In genomic region chr11:121481484-121482230, GRCh38 we compare ENCODE assay signal across 8 cellular contexts. TPM values are rescaled to one million over a fixed set of nuclear protein-coding genes. Genes with fewer than 3 reads are reported as not detected.
A peak's percentile ranks its signal among the peaks of the same experiment; 100 is the strongest.
DNase-seq lines count a peak whose midpoint lies in the region; ATAC-seq and TF ChIP-seq lines count a peak whose summit lies in the region.
"Not testable (repeated sequence)": the region's sequence is repeated elsewhere in the genome, so short reads cannot be mapped to it uniquely, and the experiment has no call there.

No MANE protein-coding gene starts in this region.

- not testable (repeated sequence) for H3K9me3 ChIP-seq in DND-41 (ENCODE audit: insufficient read depth, low read length, severe bottlenecking)

- not testable (repeated sequence) for H3K9me3 Mint-ChIP-seq in activated CD8-positive, alpha-beta T cell treated with anti-CD3 and anti-CD28 coated beads for 36 hours

- H3K4me3 Mint-ChIP-seq in activated CD8-positive, alpha-beta T cell treated with anti-CD3 and anti-CD28 coated beads for 36 hours, result peak overlapping the region; percentile 75

- peak overlapping the region; percentile 65 for H3K9ac ChIP-seq in DND-41 (ENCODE audit: low read depth, low read length)

- H3K79me2 ChIP-seq in DND-41 (ENCODE audit: insufficient read depth, low read length), result peaks cover 23% of the 10 kb centered on the region

- not testable (repeated sequence) for H3K27me3 Mint-ChIP-seq in activated CD8-positive, alpha-beta T cell treated with anti-CD3 and anti-CD28 coated beads for 36 hours

- H3K4me2 ChIP-seq in DND-41 (ENCODE audit: insufficient read depth, low read length), result peak overlapping the region; percentile 62

- H3K4me1 ChIP-seq in DND-41 (ENCODE audit: insufficient read depth, low read length), result peaks cover 57% of the 10 kb centered on the region

- peak overlapping the region; percentile 99 for H3K27ac ChIP-seq in DND-41 (ENCODE audit: low read length)

- intact Hi-C loops in activated CD8-positive, alpha-beta T cell treated with anti-CD3 and anti-CD28 coated beads for 36 hours (cut with micrococcal nuclease), result loop anchor here (2.0 kb wide), 1 partner anchor 17 kb away; no protein-coding TSS in a partner anchor

- POLR2A ChIA-PET in activated CD8-positive, alpha-beta T cell treated with anti-CD3 and anti-CD28 coated beads for 36 hours (lab: Charles Lee), result interaction anchor here (0.6 to 1.6 kb wide), 5 partner anchors 10 to 167 kb away, joined by 3 to 9 read pairs (median 3); no protein-coding TSS in a partner anchor

- not testable (repeated sequence) for TF ChIP-seq CTCF in DND-41 (IDR thresholded peaks at IDR 0.05; ENCODE audit: borderline replicate concordance, extremely low read depth, low read length, poor library complexity, severe bottlenecking); activated CD8-positive, alpha-beta T cell treated with anti-CD3 and anti-CD28 coated beads for 36 hours (IDR thresholded peaks at IDR 0.05)

- H3K36me3 Mint-ChIP-seq in activated CD8-positive, alpha-beta T cell treated with anti-CD3 and anti-CD28 coated beads for 36 hours (ENCODE audit: low read depth), result peaks cover 36% of the 10 kb centered on the region

- peak overlapping the region; percentile 94 for H3K27ac Mint-ChIP-seq in activated CD8-positive, alpha-beta T cell treated with anti-CD3 and anti-CD28 coated beads for 36 hours

- H3K27me3 ChIP-seq in DND-41 (ENCODE audit: insufficient read depth, low read length, poor library complexity), result not testable (repeated sequence)

- ATAC-seq in DND-41 (ENCODE audit: insufficient read depth, low read depth), result peak; percentile 88
- peak; percentile 23 for ATAC-seq in GM19025 (IDR thresholded peaks at IDR 0.05; ENCODE audit: low read depth, unreplicated experiment)
- ATAC-seq in GM21737 (IDR thresholded peaks at IDR 0.05; ENCODE audit: unreplicated experiment), result peak; percentile 43
- ATAC-seq in HG03139 (IDR thresholded peaks at IDR 0.05; ENCODE audit: unreplicated experiment), result peak; percentile 61
- ATAC-seq in activated CD8-positive, alpha-beta T cell treated with anti-CD3 and anti-CD28 coated beads for 36 hours, result peak; percentile 89

- not testable (repeated sequence) for H4K20me1 ChIP-seq in DND-41 (ENCODE audit: insufficient read depth, low read length)

- CTCF ChIA-PET in activated CD8-positive, alpha-beta T cell treated with anti-CD3 and anti-CD28 coated beads for 36 hours (lab: Charles Lee), result interaction anchor here (1.0 to 2.1 kb wide), 2 partner anchors 12 to 14 kb away, joined by 3 to 14 read pairs; no protein-coding TSS in a partner anchor

- H3K4me1 Mint-ChIP-seq in activated CD8-positive, alpha-beta T cell treated with anti-CD3 and anti-CD28 coated beads for 36 hours (ENCODE audit: low read depth), result peaks cover 60% of the 10 kb centered on the region

- H3K4me3 ChIP-seq in DND-41 (ENCODE audit: low read depth in 1 of 2, low read length in 2 of 2), result peak overlapping the region in 1 of 2 experiments; percentile 47; a peak in 2 of 4 replicates

- H2AFZ ChIP-seq in DND-41 (ENCODE audit: low read depth, low read length), result not testable (repeated sequence)

- DNase-seq in DND-41 (peak; percentile 88), MV-4-11 (lab: John Stamatoyannopoulos, UW) (peak; percentile 52)
- peak; percentile 76 for DNase-seq in activated CD8-positive, alpha-beta T cell treated with anti-CD3 and anti-CD28 coated beads for 36 hours
- peak; percentile 46 for DNase-seq in effector CD4-positive, alpha-beta T cell
- DNase-seq in stimulated activated CD4-positive, alpha-beta T cell treated with anti-CD3 and anti-CD28 coated beads, Interleukin-4, amount 100 ng/mL, for 24 hours, result peak; percentile 44

- H3K36me3 ChIP-seq in DND-41 (ENCODE audit: insufficient read depth, low read length), result peaks cover 32% of the 10 kb centered on the region

RNA-seq across cellular contexts. Expression of gene SORL1, which starts 29.5 kb away (rescaled TPM):
- total RNA-seq in activated CD8-positive, alpha-beta T cell treated with anti-CD3 and anti-CD28 coated beads for 36 hours, result 10 to 100 TPM; 61.1 to 64.6 TPM

Comparison
In these comparisons a context has a peak if more than half of its experiments do, and no peak if none do; other contexts are left out.
1. ATAC-seq: peak in every context shown above with its lines; median percentile 89 in activated CD8-positive, alpha-beta T cell treated with anti-CD3 and anti-CD28 coated beads for 36 hours; 88 in DND-41; 61 in HG03139; 43 in GM21737; 23 in GM19025.